23 cellular contexts compared by ENCODE assay signal in genomic region chr11:78199653-78200015, GRCh38. TPM values are rescaled to one million over a fixed set of nuclear protein-coding genes. Genes with fewer than 3 reads are reported as not detected.
DNase-seq lines count a peak whose midpoint lies in the region; ATAC-seq and TF ChIP-seq lines count a peak whose summit lies in the region.
"Had no signal": no experiment of that assay in that cellular context is flagged by ENCODE, and none has a peak within 500 bp of the region (broad histone marks: within the 10 kb centered on the region; RNA-seq: fewer than 3 reads in every experiment).

No MANE protein-coding gene starts in this region.

- H3K4me1 ChIP-seq in CD4-positive, alpha-beta memory T cell (ENCODE audit: insufficient read depth, low read length), result peaks cover 37% of the 10 kb centered on the region
- peaks cover 44% of the 10 kb centered on the region for H3K4me1 ChIP-seq in DND-41 (ENCODE audit: insufficient read depth, low read length)
- H3K4me1 ChIP-seq: HAP-1 had no signal

- H3K4me3 Mint-ChIP-seq in CD4-positive, alpha-beta memory T cell, result no peak overlapping the region
- no peak overlapping the region for H3K4me3 Mint-ChIP-seq in central memory CD8-positive, alpha-beta T cell
- H3K4me3 Mint-ChIP-seq: B cell had no signal

- intact Hi-C loops in CD4-positive, alpha-beta memory T cell (cut with micrococcal nuclease), result no loop called here
- intact Hi-C loops in sciatic nerve (cut with DNase I), result no loop called here

- in situ Hi-C loops in KBM-7 (cut with MboI; ENCODE audit: low pct_unique_long_range_greater_than_20kb, low sequenced_read_pairs), result no loop called here

- H3K9me3 Mint-ChIP-seq in CD4-positive, alpha-beta memory T cell, result no peaks in the 10 kb centered on the region
- H3K9me3 Mint-ChIP-seq in central memory CD8-positive, alpha-beta T cell, result no peaks in the 10 kb centered on the region

- TF ChIP-seq CTCF in DND-41 (IDR thresholded peaks at IDR 0.05; ENCODE audit: borderline replicate concordance, extremely low read depth, low read length, poor library complexity, severe bottlenecking), result no peak

- H3K4me2 ChIP-seq in DND-41 (ENCODE audit: insufficient read depth, low read length), result no peak overlapping the region
- H3K4me2 ChIP-seq: SK-N-SH had no signal

- no peak overlapping the region for H3K27ac ChIP-seq in CD4-positive, alpha-beta memory T cell (ENCODE audit: low read depth, low read length)
- peak overlapping the region; percentile 21; the same call in 1 of the 2 replicates for H3K27ac ChIP-seq in DND-41 (ENCODE audit: low read length)
- H3K27ac ChIP-seq: C4-2B had no signal

- H2AFZ ChIP-seq in DND-41 (ENCODE audit: low read depth, low read length), result no peak overlapping the region

- peaks cover 17% of the 10 kb centered on the region in 2 donors for H3K36me3 Mint-ChIP-seq in CD4-positive, alpha-beta memory T cell
- H3K36me3 Mint-ChIP-seq in central memory CD8-positive, alpha-beta T cell (ENCODE audit: insufficient read depth), result peaks cover 11% of the 10 kb centered on the region

- H3K4me1 Mint-ChIP-seq in CD4-positive, alpha-beta memory T cell, result peaks cover 27 to 46% (median 35%) of the 10 kb centered on the region in 4 donors
- peaks cover 36% of the 10 kb centered on the region for H3K4me1 Mint-ChIP-seq in central memory CD8-positive, alpha-beta T cell

- H3K27me3 Mint-ChIP-seq in CD4-positive, alpha-beta memory T cell, result no peaks in the 10 kb centered on the region
- no peaks in the 10 kb centered on the region for H3K27me3 Mint-ChIP-seq in central memory CD8-positive, alpha-beta T cell
- H3K27me3 Mint-ChIP-seq: B cell had no signal

- POLR2A ChIA-PET in CD4-positive, alpha-beta memory T cell (lab: Charles Lee; ENCODE audit: partially characterized antibody), result interaction anchor here (1.3 kb wide), 1 partner anchor 11 kb away, joined by 3 read pairs; the partner anchor contains the start of gene USP35

- no peaks in the 10 kb centered on the region for H3K27me3 ChIP-seq in CD4-positive, alpha-beta memory T cell (ENCODE audit: insufficient read depth, low read length)
- no peaks in the 10 kb centered on the region for H3K27me3 ChIP-seq in DND-41 (ENCODE audit: insufficient read depth, low read length, poor library complexity)
- H3K27me3 ChIP-seq: MG63 had no signal

- peaks cover 15% of the 10 kb centered on the region for H3K79me2 ChIP-seq in DND-41 (ENCODE audit: insufficient read depth, low read length)

- no peak overlapping the region for H3K9ac ChIP-seq in DND-41 (ENCODE audit: low read depth, low read length)
- H3K9ac ChIP-seq: SK-N-SH had no signal

- no peaks in the 10 kb centered on the region for H3K9me3 ChIP-seq in CD4-positive, alpha-beta memory T cell (ENCODE audit: control insufficient read depth in 1 of 2, low read length in 2 of 2)
- H3K9me3 ChIP-seq in DND-41 (ENCODE audit: insufficient read depth, low read length, severe bottlenecking), result no peaks in the 10 kb centered on the region
- H3K9me3 ChIP-seq: HAP-1, MG63, SK-N-SH had no signal

- peak overlapping the region in 4 of 7 donors; percentile 25 to 83 (median 62) for H3K27ac Mint-ChIP-seq in CD4-positive, alpha-beta memory T cell
- H3K27ac Mint-ChIP-seq in central memory CD8-positive, alpha-beta T cell (ENCODE audit: low read depth), result peak overlapping the region; percentile 33
- H3K27ac Mint-ChIP-seq: B cell had no signal

- CTCF ChIA-PET in CD4-positive, alpha-beta memory T cell (lab: Charles Lee; ENCODE audit: partially characterized antibody), result interaction anchor here (1.5 kb wide), 1 partner anchor 29 kb away, joined by 4 read pairs; no protein-coding TSS in a partner anchor

- H4K20me1 ChIP-seq in DND-41 (ENCODE audit: insufficient read depth, low read length), result no peaks in the 10 kb centered on the region

- H3K36me3 ChIP-seq in CD4-positive, alpha-beta memory T cell (ENCODE audit: insufficient read depth, low read length), result no peaks in the 10 kb centered on the region
- peaks cover 45% of the 10 kb centered on the region for H3K36me3 ChIP-seq in DND-41 (ENCODE audit: insufficient read depth, low read length)
- H3K36me3 ChIP-seq: HAP-1, MG63 had no signal

- no peak overlapping the region for H3K4me3 ChIP-seq in CD4-positive, alpha-beta memory T cell (ENCODE audit: low read length in 2 of 2)
- no peak overlapping the region for H3K4me3 ChIP-seq in DND-41 (ENCODE audit: low read depth in 1 of 2, low read length in 2 of 2)
- H3K4me3 ChIP-seq: HAP-1, MG63 had no signal

- ATAC-seq in DND-41 (ENCODE audit: insufficient read depth, low read depth) (no peak), sciatic nerve (no peak)
- no peak for ATAC-seq in central memory CD8-positive, alpha-beta T cell (replicated peaks; ENCODE audit: extremely low read depth, poor library complexity, severe bottlenecking)
- ATAC-seq: PC-3 had no signal

- no peak for DNase-seq in CD4-positive, alpha-beta memory T cell
- DNase-seq in DND-41 (no peak), sciatic nerve (ENCODE audit: low spot score) (peak; percentile 35), KBM-7 (no peak), NCI-H2029 (lab: John Stamatoyannopoulos, UW) (no peak)
- no peak for DNase-seq in central memory CD8-positive, alpha-beta T cell (ENCODE audit: low spot score in 2 of 2)
- no peak for DNase-seq in stimulated activated CD4-positive, alpha-beta T cell treated with anti-CD3 and anti-CD28 coated beads, Interleukin-2, amount 100 ng/mL, for 24 hours
- DNase-seq: COR-L47, DMS53, GOT3, MG63, NCI-H1105 treated with DMSO at 0.1 percent for 48 hours, NCI-H146, NCI-H1930, NCI-H446, NCI-H524 treated with DMSO at 0.1 percent for 48 hours, NCI-H774, PC-3, SK-N-SH, SW 1271 had no signal

RNA-seq across cellular contexts. Expression of gene USP35, which starts 10.9 kb away (rescaled TPM):
- 10 to 100 TPM; 12.4 to 14.3 TPM for total RNA-seq in CD4-positive, alpha-beta memory T cell
- polyA plus RNA-seq in CD4-positive, alpha-beta memory T cell, result 1 to 10 TPM in 1 of 2 donors, under 1 TPM in 1; 0.11 to 1.2 TPM
- total RNA-seq in sciatic nerve, result 11.5 TPM

RNA-seq across cellular contexts. Expression of gene KCTD21, which starts 11.2 kb away (rescaled TPM):
- total RNA-seq in CD4-positive, alpha-beta memory T cell, result 1 to 10 TPM; 8.0 to 8.6 TPM
- 1 to 10 TPM in 1 of 2 donors, under 1 TPM in 1; 0.88 to 2.6 TPM for polyA plus RNA-seq in CD4-positive, alpha-beta memory T cell
- total RNA-seq in sciatic nerve, result 13.7 TPM
